1 cellular context compared by ENCODE assay signal in genomic region chr10:119725550-119726290, GRCh38.
TF ChIP-seq lines count a peak whose summit lies in the region.

TSS of gene INPP5F (plus strand) at chr10:119726050. CDS start at chr10:119726263, 213 bp downstream.

TF ChIP-seq in HepG2, 621 proteins besides CTCF, POLR2A, EP300 and RAD21 (continued from another document and continues in another):
- TF ChIP-seq TRAFD1 (CRISPR knock-in tag; IDR thresholded peaks at IDR 0.05; ENCODE audit: borderline replicate concordance) (no peak), PAF1 (CRISPR knock-in tag; IDR thresholded peaks at IDR 0.05) (no peak), ZNF660 (CRISPR knock-in tag; IDR thresholded peaks at IDR 0.05; ENCODE audit: borderline replicate concordance, low read depth) (no peak), KIAA2018 (CRISPR knock-in tag; IDR thresholded peaks at IDR 0.05; ENCODE audit: borderline replicate concordance) (0 out of 2 replicates have a peak, but pooled peaks have one; percentile 58), ZNF792 (CRISPR knock-in tag; IDR thresholded peaks at IDR 0.05) (peak; percentile 63; the same call in 1 of the 2 replicates), MTF1 (CRISPR knock-in tag; IDR thresholded peaks at IDR 0.05) (no peak), KLF12 (CRISPR knock-in tag; IDR thresholded peaks at IDR 0.05; ENCODE audit: borderline replicate concordance) (0 out of 2 replicates have a peak, but pooled peaks have one; percentile 23), HMGXB4 (CRISPR knock-in tag; IDR thresholded peaks at IDR 0.05; ENCODE audit: borderline replicate concordance in 1 of 2, low read depth in 1 of 2) (peak; percentile 43 to 82; a peak in 3 of 4 replicates), FOXK2 (IDR thresholded peaks at IDR 0.05) (no peak), MBNL3 (CRISPR knock-in tag; conservative IDR thresholded peaks at IDR 0.05) (no peak), TFDP1 (CRISPR knock-in tag; IDR thresholded peaks at IDR 0.05; ENCODE audit: borderline replicate concordance) (peak; percentile 36; the same call in 1 of the 2 replicates), NBN (conservative IDR thresholded peaks at IDR 0.05) (no peak), TSC22D2 (CRISPR knock-in tag; IDR thresholded peaks at IDR 0.05; ENCODE audit: borderline replicate concordance) (no peak), MZF1 (CRISPR knock-in tag; IDR thresholded peaks at IDR 0.05; ENCODE audit: borderline replicate concordance) (0 out of 2 replicates have a peak, but pooled peaks have one; percentile 55), HNRNPLL (IDR thresholded peaks at IDR 0.05; ENCODE audit: low read depth, low read length, poor library complexity, severe bottlenecking) (peak; percentile 71), ZNF235 (CRISPR knock-in tag; IDR thresholded peaks at IDR 0.05; ENCODE audit: borderline replicate concordance) (peak; percentile 27; the same call in 1 of the 2 replicates), TAF1 (CRISPR knock-in tag; IDR thresholded peaks at IDR 0.05) (peak; percentile 89), ZBTB42 (CRISPR knock-in tag; IDR thresholded peaks at IDR 0.05) (peak; percentile 85; the same call in 1 of the 2 replicates), BATF2 (CRISPR knock-in tag; IDR thresholded peaks at IDR 0.05) (peak; percentile 78; the same call in 1 of the 2 replicates), GATAD1 (CRISPR knock-in tag; IDR thresholded peaks at IDR 0.05) (no peak), HNF4G (IDR thresholded peaks at IDR 0.05; ENCODE audit: borderline replicate concordance, low read depth, low read length) (no peak), HNF4G (CRISPR knock-in tag; IDR thresholded peaks at IDR 0.05; ENCODE audit: borderline replicate concordance, low read depth) (no peak), SMAD9 (CRISPR knock-in tag; IDR thresholded peaks at IDR 0.05) (no peak), MEF2D (CRISPR knock-in tag; IDR thresholded peaks at IDR 0.05) (no peak; the same call in 1 of the 2 replicates), YY1 (IDR thresholded peaks at IDR 0.05; ENCODE audit: insufficient read depth, insufficient replicate concordance, low read depth, low read length) (no peak), ZBTB8A (CRISPR knock-in tag; IDR thresholded peaks at IDR 0.05; ENCODE audit: borderline replicate concordance, low read depth) (no peak), ESRRA (CRISPR knock-in tag; IDR thresholded peaks at IDR 0.05; ENCODE audit: low read depth) (no peak), KLF6 (CRISPR knock-in tag; IDR thresholded peaks at IDR 0.05) (peak; percentile 20; the same call in 1 of the 2 replicates), MED13 (CRISPR knock-in tag; IDR thresholded peaks at IDR 0.05) (no peak; the same call in 1 of the 2 replicates), ZGPAT (CRISPR knock-in tag; IDR thresholded peaks at IDR 0.05) (peak; percentile 90), ZNF607 (CRISPR knock-in tag; IDR thresholded peaks at IDR 0.05; ENCODE audit: borderline replicate concordance) (peak; percentile 63; the same call in 1 of the 2 replicates), ZNF687 (CRISPR knock-in tag; IDR thresholded peaks at IDR 0.05) (peak; percentile 93), MLX (CRISPR knock-in tag; IDR thresholded peaks at IDR 0.05) (peak; percentile 36; the same call in 1 of the 2 replicates), LRRFIP1 (CRISPR knock-in tag; conservative IDR thresholded peaks at IDR 0.05) (no peak), SMARCC2 (IDR thresholded peaks at IDR 0.05) (no peak)
